Comparison of ENCODE assay signal across 8 cellular contexts in the genomic region with DNA sequence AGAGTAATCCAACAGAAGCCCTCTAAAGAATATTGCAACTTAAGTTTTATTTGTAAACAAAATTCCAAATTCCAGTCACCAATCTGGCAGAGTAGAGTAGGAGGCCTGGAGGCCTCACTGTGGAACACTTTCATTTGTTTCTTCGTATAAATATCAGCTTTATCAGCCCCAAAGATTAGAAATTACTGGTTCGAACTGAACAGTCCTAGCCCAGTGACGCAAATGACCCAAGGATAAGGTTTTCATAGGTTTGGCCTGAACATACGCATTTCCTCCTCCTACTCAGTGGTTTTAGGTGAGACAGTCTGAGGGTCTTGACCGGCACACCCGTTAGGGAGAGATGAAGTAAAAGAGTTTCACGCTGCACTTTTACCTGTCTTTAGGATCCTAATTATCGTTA. TPM values are rescaled to one million over a fixed set of nuclear protein-coding genes. Genes with fewer than 3 reads are reported as not detected.
DNase-seq lines count a peak whose midpoint lies in the region; ATAC-seq and TF ChIP-seq lines count a peak whose summit lies in the region.

No MANE protein-coding gene starts in this region.

- peaks cover 9 to 13% (median 11%) of the 10 kb centered on the region in 4 donors for H3K4me1 Mint-ChIP-seq in CD4-positive, alpha-beta memory T cell
- H3K4me1 Mint-ChIP-seq in osteocyte (ENCODE audit: unreplicated experiment), result peaks cover 37% of the 10 kb centered on the region

- H3K27ac ChIP-seq in CD4-positive, alpha-beta memory T cell (ENCODE audit: low read depth, low read length), result no peak overlapping the region
- no peak overlapping the region for H3K27ac ChIP-seq in SJCRH30
- H3K27ac ChIP-seq in esophagus muscularis mucosa (replicated peaks in 1 of 4), result peak overlapping the region; percentile 89 to 98 (median 96)
- H3K27ac ChIP-seq in prostate gland, result peak overlapping the region in 1 of 2 donors; percentile 85

- H3K36me3 Mint-ChIP-seq in CD4-positive, alpha-beta memory T cell, result no peaks in the 10 kb centered on the region
- peaks cover 3% of the 10 kb centered on the region for H3K36me3 Mint-ChIP-seq in osteocyte (ENCODE audit: unreplicated experiment)

- peaks cover 6% of the 10 kb centered on the region for H3K4me1 ChIP-seq in CD4-positive, alpha-beta memory T cell (ENCODE audit: insufficient read depth, low read length)
- H3K4me1 ChIP-seq in SJCRH30 (peaks cover 6% of the 10 kb centered on the region; the same call in 1 of the 2 replicates), esophagus muscularis mucosa (peaks cover 34 to 85% (median 73%) of the 10 kb centered on the region in 4 donors), prostate gland (replicated peaks) (peaks cover 15% of the 10 kb centered on the region)

- peak overlapping the region in 3 of 7 donors; percentile 39 to 88 (median 39) for H3K27ac Mint-ChIP-seq in CD4-positive, alpha-beta memory T cell
- H3K27ac Mint-ChIP-seq in osteocyte (ENCODE audit: unreplicated experiment), result peak overlapping the region; percentile 75

- TF ChIP-seq POLR2A in esophagus muscularis mucosa (IDR thresholded peaks at IDR 0.05; ENCODE audit: low read depth) (no peak), prostate gland (IDR thresholded peaks at IDR 0.05) (no peak)

- WGBS in esophagus muscularis mucosa, result 55% methylated on average over 8 of the region's 8 CpGs
- 66% methylated on average over 8 of the region's 8 CpGs for WGBS in prostate gland

- no peak for ATAC-seq in GM21576 (IDR thresholded peaks at IDR 0.05; ENCODE audit: unreplicated experiment)

- peaks cover 6 to 10% of the 10 kb centered on the region in 2 donors for H3K27me3 Mint-ChIP-seq in CD4-positive, alpha-beta memory T cell
- H3K27me3 Mint-ChIP-seq in osteocyte (ENCODE audit: unreplicated experiment), result no peaks in the 10 kb centered on the region

- H3K36me3 ChIP-seq in CD4-positive, alpha-beta memory T cell (ENCODE audit: insufficient read depth, low read length), result no peaks in the 10 kb centered on the region
- H3K36me3 ChIP-seq in SJCRH30 (no peaks in the 10 kb centered on the region), esophagus muscularis mucosa (no peaks in the 10 kb centered on the region), prostate gland (no peaks in the 10 kb centered on the region)

- TF ChIP-seq CTCF in esophagus muscularis mucosa (IDR thresholded peaks at IDR 0.05) (no peak), osteocyte (IDR thresholded peaks at IDR 0.05) (no peak), prostate gland (IDR thresholded peaks at IDR 0.05) (no peak)

- no peak overlapping the region for H3K4me3 ChIP-seq in CD4-positive, alpha-beta memory T cell (ENCODE audit: low read length in 2 of 2)
- peak overlapping the region; percentile 75 for H3K4me3 ChIP-seq in SJCRH30
- peak overlapping the region; percentile 88 to 99 (median 98) for H3K4me3 ChIP-seq in esophagus muscularis mucosa
- H3K4me3 ChIP-seq in prostate gland, result peak overlapping the region in 1 of 2 donors; percentile 95

- TF ChIP-seq EP300 in esophagus muscularis mucosa (IDR thresholded peaks at IDR 0.05), result no peak

- no peaks in the 10 kb centered on the region for H3K27me3 ChIP-seq in CD4-positive, alpha-beta memory T cell (ENCODE audit: insufficient read depth, low read length)
- H3K27me3 ChIP-seq in SJCRH30, result no peaks in the 10 kb centered on the region
- no peaks in the 10 kb centered on the region for H3K27me3 ChIP-seq in esophagus muscularis mucosa
- H3K27me3 ChIP-seq in prostate gland (replicated peaks; ENCODE audit: insufficient read depth), result no peaks in the 10 kb centered on the region

- no peak for DNase-seq in CD4-positive, alpha-beta memory T cell
- DNase-seq in SJCRH30, result no peak
- no peak for DNase-seq in esophagus muscularis mucosa (ENCODE audit: extremely low spot score)
- DNase-seq in osteocyte (ENCODE audit: extremely low spot score, unreplicated experiment), result no peak
- no peak for DNase-seq in prostate gland (ENCODE audit: low spot score)
- DNase-seq in DMS153 (lab: John Stamatoyannopoulos, UW), result no peak
- no peak for DNase-seq in NCI-H345 treated with DMSO at 0.1 percent for 48 hours (lab: John Stamatoyannopoulos, UW; ENCODE audit: unreplicated experiment)

- CTCF ChIA-PET in CD4-positive, alpha-beta memory T cell (lab: Charles Lee; ENCODE audit: partially characterized antibody), result interaction anchor here (1.9 kb wide), 1 partner anchor 361 kb away, joined by 4 read pairs; no protein-coding TSS in a partner anchor

- H3K4me3 Mint-ChIP-seq in CD4-positive, alpha-beta memory T cell, result peak overlapping the region; percentile 51 to 86 (median 71)
- H3K4me3 Mint-ChIP-seq in osteocyte (ENCODE audit: unreplicated experiment), result peak overlapping the region; percentile 88

- no peaks in the 10 kb centered on the region for H3K9me3 ChIP-seq in CD4-positive, alpha-beta memory T cell (ENCODE audit: control insufficient read depth in 1 of 2, low read length in 2 of 2)
- H3K9me3 ChIP-seq in SJCRH30 (replicated peaks) (no peaks in the 10 kb centered on the region), esophagus muscularis mucosa (no peaks in the 10 kb centered on the region), prostate gland (no peaks in the 10 kb centered on the region)

- POLR2A ChIA-PET in CD4-positive, alpha-beta memory T cell (lab: Charles Lee; ENCODE audit: partially characterized antibody), result no interaction called here

- peaks cover 0 to 2% (median 0%) of the 10 kb centered on the region in 8 donors for H3K9me3 Mint-ChIP-seq in CD4-positive, alpha-beta memory T cell
- H3K9me3 Mint-ChIP-seq in osteocyte (ENCODE audit: unreplicated experiment), result no peaks in the 10 kb centered on the region

- intact Hi-C loops in CD4-positive, alpha-beta memory T cell (cut with micrococcal nuclease), result loop anchor here (10.0 kb wide), 1 partner anchor 281 kb away; the partner anchor contains the start of gene TRAF3
- intact Hi-C loops in esophagus muscularis mucosa (cut with DNase I) (loop anchor here (5.0 kb wide), 2 partner anchors 278 to 332 kb away; partner anchors contain the start of genes MARK3 and TRAF3), prostate gland (cut with DNase I) (no loop called here)

RNA-seq across cellular contexts. Expression of gene CDC42BPB, which starts 1.7 kb away (rescaled TPM):
- total RNA-seq in CD4-positive, alpha-beta memory T cell, result 1 to 10 TPM; 7.5 to 8.4 TPM
- polyA plus RNA-seq in CD4-positive, alpha-beta memory T cell, result under 1 TPM; 0.02 to 0.80 TPM
- total RNA-seq in SJCRH30 (2014; rRNA removed; shearing (Covaris generic)), result 43.4 and 44.7 TPM in 2 replicates
- total RNA-seq in esophagus muscularis mucosa (100 to 1,000 TPM in 2 of 4 donors, 10 to 100 TPM in 2; 93.9 to 132 (median 110) TPM), osteocyte (99.0 and 102 TPM in 2 replicates), prostate gland (100 to 1,000 TPM in 1 of 2 donors, 10 to 100 TPM in 1; 78.9 to 172 TPM)

RNA-seq across cellular contexts. Expression of gene LBHD2, which starts 28.3 kb away (rescaled TPM):
- not detected for total RNA-seq in CD4-positive, alpha-beta memory T cell
- not detected for polyA plus RNA-seq in CD4-positive, alpha-beta memory T cell
- total RNA-seq in SJCRH30 (2014; rRNA removed; shearing (Covaris generic)), result not detected in 2 replicates
- total RNA-seq in esophagus muscularis mucosa (not detected), osteocyte (not detected in 2 replicates), prostate gland (1 to 10 TPM in 1 of 2 donors, not detected in 1; 3.3 TPM)

RNA-seq across cellular contexts. Expression of gene EXOC3L4, which starts 38.8 kb away (rescaled TPM):
- total RNA-seq in CD4-positive, alpha-beta memory T cell, result not detected
- not detected for polyA plus RNA-seq in CD4-positive, alpha-beta memory T cell
- total RNA-seq in SJCRH30 (2014; rRNA removed; shearing (Covaris generic)), result not detected in 2 replicates
- total RNA-seq in esophagus muscularis mucosa (1 to 10 TPM in 3 of 4 donors, under 1 TPM in 1; 0.42 to 2.0 (median 1.2) TPM), osteocyte (0.86 TPM in 1 of 2 replicates, not detected in the other), prostate gland (1 to 10 TPM in 1 of 2 donors, under 1 TPM in 1; 0.27 to 2.0 TPM)

Comparison
In these comparisons a context has a peak if more than half of its experiments do, and no peak if none do; other contexts are left out.
1. H3K27ac ChIP-seq: peak in esophagus muscularis mucosa (4 of 4); none in CD4-positive, alpha-beta memory T cell (single experiment) and SJCRH30 (single experiment).
2. H3K4me3 ChIP-seq: peak in SJCRH30 (single experiment) and esophagus muscularis mucosa (4 of 4); none in CD4-positive, alpha-beta memory T cell (0 of 2).